Comparison of ENCODE assay signal across 10 cellular contexts in genomic region chr2:30503007-30503691, GRCh38. TPM values are rescaled to one million over a fixed set of nuclear protein-coding genes. Genes with fewer than 3 reads are reported as not detected.
DNase-seq lines count a peak whose midpoint lies in the region; ATAC-seq and FAIRE-seq lines count a peak whose summit lies in the region.
"Had no signal": no experiment of that assay in that cellular context is flagged by ENCODE, and none has a peak within 500 bp of the region (broad histone marks: within the 10 kb centered on the region; RNA-seq: fewer than 3 reads in every experiment).

No MANE protein-coding gene starts in this region.

- H3K4me1 ChIP-seq in GM23248 (ENCODE audit: insufficient read depth), result 0 out of 2 replicates have a peak, but pooled peaks cover 4% of the 10 kb centered on the region

- WGBS in GM23248 (ENCODE audit: low coverage in 1 of 2, low lambda C conversion rate in 2 of 2, missing lambda C conversion rate in 2 of 2), 2 experiments, result 94 to 96% methylated on average over 2 of the region's 2 CpGs

- H3K4me2 ChIP-seq in GM23248 (ENCODE audit: unreplicated experiment), result no peak overlapping the region

- H3K9ac ChIP-seq in GM23248, result no peak overlapping the region

- H3K9me2 ChIP-seq in GM23248 (ENCODE audit: insufficient read depth), result no peaks in the 10 kb centered on the region

- DNase-seq in AML-193 (lab: John Stamatoyannopoulos, UW) (peak; percentile 85 to 88), GM23248 (peak; percentile 30), T-helper 17 cell (no peak), left lobe of liver (ENCODE audit: low spot score) (no peak), frontal cortex (ENCODE audit: low spot score in 2 of 2) (no peak), HT-29 (ENCODE audit: low spot score) (no peak), SHP77 (lab: John Stamatoyannopoulos, UW) (no peak)
- DNase-seq: midbrain had no signal

- H3K27ac Mint-ChIP-seq in T-helper 17 cell, result peak overlapping the region; percentile 59

- H3K4me1 Mint-ChIP-seq in T-helper 17 cell, result peaks cover 20% of the 10 kb centered on the region

- H3K4me3 ChIP-seq in GM23248, result no peak overlapping the region

- FAIRE-seq in frontal cortex (lab: Jason Lieb, UNC), result no peak

- H3K4me3 Mint-ChIP-seq in T-helper 17 cell, result no peak overlapping the region
- H3K4me3 Mint-ChIP-seq: brain had no signal

- H2AFZ ChIP-seq in GM23248, result no peak overlapping the region

- H3K27me3 Mint-ChIP-seq in T-helper 17 cell, result no peaks in the 10 kb centered on the region
- H3K27me3 Mint-ChIP-seq: brain had no signal

- H3K36me3 ChIP-seq in GM23248 (ENCODE audit: low read depth), result no peaks in the 10 kb centered on the region

- H3F3A ChIP-seq in GM23248 (ENCODE audit: insufficient read depth), result 0 out of 2 replicates have a peak, but pooled peaks cover 4% of the 10 kb centered on the region

- peaks cover 3% of the 10 kb centered on the region for H3K36me3 Mint-ChIP-seq in T-helper 17 cell (ENCODE audit: low read depth)

- no peak overlapping the region; the same call in 1 of the 2 replicates for H3K27ac ChIP-seq in GM23248

- H3K79me2 ChIP-seq in GM23248 (ENCODE audit: insufficient read depth), result peaks cover 28% of the 10 kb centered on the region

- in situ Hi-C loops in GM23248 (cut with MboI), result no loop called here

- H3K27me3 ChIP-seq in GM23248 (replicated peaks; ENCODE audit: insufficient read depth), result no peaks in the 10 kb centered on the region

- H4K20me1 ChIP-seq in GM23248 (ENCODE audit: insufficient read depth), result no peaks in the 10 kb centered on the region

- peak; percentile 89 for ATAC-seq in T-helper 17 cell
- peak; percentile 49 for ATAC-seq in left lobe of liver
- no peak for ATAC-seq in HG02840 (IDR thresholded peaks at IDR 0.05; ENCODE audit: low FRiP score, unreplicated experiment)

- H3K9me3 ChIP-seq in GM23248 (ENCODE audit: low read depth) (no peaks in the 10 kb centered on the region), T-helper 17 cell (ENCODE audit: control insufficient read depth, low read length, poor library complexity, severe bottlenecking) (peaks cover 5% of the 10 kb centered on the region)

RNA-seq across cellular contexts. Expression of gene LCLAT1, which starts 56.1 kb away (rescaled TPM):
- total RNA-seq in GM23248 (2014; rRNA removed; shearing (Covaris generic)), result 31.7 and 32.3 TPM in 2 replicates
- polyA plus RNA-seq in GM23248 (2016; fragmentation: Nextera tagmentation; extraction: Ambion mirVana), result 29.7 and 31.2 TPM in 2 replicates
- total RNA-seq in T-helper 17 cell (10 to 100 TPM in 1 of 2 donors, 1 to 10 TPM in 1; 6.7 to 18.2 TPM), left lobe of liver (13.9 TPM), frontal cortex (23.6 TPM)
- 14.6 and 15.1 TPM in 2 replicates for total RNA-seq in HT-29 (2014; rRNA removed; shearing (Covaris generic))

Comparison
In these comparisons a context has a peak if more than half of its experiments do, and no peak if none do; other contexts are left out.
1. DNase-seq: peak in AML-193 (2 of 2) and GM23248 (single experiment); none in T-helper 17 cell (0 of 3), left lobe of liver (single experiment), frontal cortex (0 of 2), HT-29 (single experiment) and SHP77 (0 of 2).